ENCODE assay signal across 10 cellular contexts in the genomic region with DNA sequence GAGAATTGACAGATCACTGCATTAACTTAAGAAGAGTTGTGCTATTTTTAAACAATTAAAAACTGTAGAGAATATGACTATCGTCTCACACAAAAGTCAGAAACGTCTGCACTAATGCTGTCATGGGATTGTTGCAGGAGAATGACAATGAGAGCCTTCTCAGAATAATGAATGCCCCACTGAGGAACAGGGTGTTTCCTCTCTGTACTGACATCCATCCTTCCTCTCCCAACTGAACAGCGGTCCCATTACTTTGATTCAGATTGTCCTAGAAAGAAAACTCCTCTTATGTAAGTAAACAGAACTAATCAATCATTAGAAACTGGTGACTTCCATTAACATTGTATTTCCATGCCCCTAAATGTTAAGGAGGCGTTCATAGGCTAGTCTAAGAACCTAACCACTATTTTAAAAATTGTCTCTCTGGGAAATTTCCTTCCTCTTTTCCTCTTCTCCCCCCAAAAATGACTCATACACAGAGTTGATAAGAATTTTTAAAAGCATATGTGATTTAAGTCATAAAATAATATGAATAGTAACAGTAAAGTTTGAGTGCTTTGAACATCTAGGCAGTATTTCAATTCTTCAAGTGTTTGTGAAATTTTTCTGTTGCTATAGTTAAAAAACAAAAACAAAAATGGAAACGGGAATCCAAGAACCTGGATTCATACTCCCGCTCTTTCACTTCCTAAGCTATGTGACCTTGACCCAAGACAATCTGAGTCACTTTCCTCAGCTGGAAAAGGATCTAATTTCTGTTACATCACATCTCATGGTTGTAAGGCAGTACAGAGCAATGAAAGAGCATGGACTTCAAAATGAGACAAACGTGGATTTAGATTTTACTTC. TPM values are rescaled to one million over a fixed set of nuclear protein-coding genes. Genes with fewer than 3 reads are reported as not detected.
A peak's percentile ranks its signal among the peaks of the same experiment; 100 is the strongest.
DNase-seq lines count a peak whose midpoint lies in the region; ATAC-seq, FAIRE-seq and TF ChIP-seq lines count a peak whose summit lies in the region.
"Had no signal": no experiment of that assay in that cellular context is flagged by ENCODE, and none has a peak within 500 bp of the region (broad histone marks: within the 10 kb centered on the region; RNA-seq: fewer than 3 reads in every experiment).

No MANE protein-coding gene starts in this region.

- H3K36me3 Mint-ChIP-seq in activated T-helper 2 cell treated with anti-CD3 and anti-CD28 coated beads, Interferon-gamma antibody, Interleukin-2, Interleukin-4, amounts not matched to agents 10 μg/mL and 5 μg/mL and 100 μg/mL, durations not matched to agents 14 hours and 24 hours and 36 hours (ENCODE audit: low read depth), result no peaks in the 10 kb centered on the region

- TF ChIP-seq EP300 in sigmoid colon (IDR thresholded peaks at IDR 0.05), result no peak

- no peak overlapping the region for H3K4me3 Mint-ChIP-seq in activated T-helper 2 cell treated with anti-CD3 and anti-CD28 coated beads, Interferon-gamma antibody, Interleukin-2, Interleukin-4, amounts not matched to agents 10 μg/mL and 5 μg/mL and 100 μg/mL, durations not matched to agents 14 hours and 24 hours and 36 hours (ENCODE audit: low read depth)

- H3K9me3 ChIP-seq in sigmoid colon, result no peaks in the 10 kb centered on the region

- no peaks in the 10 kb centered on the region for H3K4me1 ChIP-seq in sigmoid colon

- no peaks in the 10 kb centered on the region for H3K36me3 ChIP-seq in BJ (ENCODE audit: control insufficient read depth, insufficient read depth, low read length)
- no peaks in the 10 kb centered on the region for H3K36me3 ChIP-seq in sigmoid colon

- CTCF ChIA-PET in BJ (lab: Yijun Ruan, JAX), result no interaction called here

- POLR2A ChIA-PET in BJ (lab: Charles Lee), result interaction anchor here (0.6 kb wide), 1 partner anchor 196 kb away, joined by 3 read pairs; no protein-coding TSS in a partner anchor

- no peak for TF ChIP-seq CTCF in BJ (IDR thresholded peaks at IDR 0.05; ENCODE audit: insufficient read depth, low read depth, low read length)
- no peak for TF ChIP-seq CTCF in sigmoid colon (IDR thresholded peaks at IDR 0.05)

- WGBS in sigmoid colon, 2 donors, result 72 to 81% methylated on average over 7 of the region's 7 CpGs

- no peak for TF ChIP-seq POLR2A in sigmoid colon (IDR thresholded peaks at IDR 0.05)

- no peak overlapping the region for H3K27ac Mint-ChIP-seq in activated T-helper 2 cell treated with anti-CD3 and anti-CD28 coated beads, Interferon-gamma antibody, Interleukin-2, Interleukin-4, amounts not matched to agents 10 μg/mL and 5 μg/mL and 100 μg/mL, durations not matched to agents 14 hours and 24 hours and 36 hours

- H3K27ac ChIP-seq in sigmoid colon, result no peak overlapping the region

- H3K27me3 ChIP-seq in BJ (ENCODE audit: control insufficient read depth, insufficient read depth, low read length) (no peaks in the 10 kb centered on the region; the same call in 1 of the 2 replicates), sigmoid colon (no peaks in the 10 kb centered on the region)

- peak; percentile 80 for FAIRE-seq in endometrium (lab: Jason Lieb, UNC)

- DNase-seq in BJ (ENCODE audit: low read depth) (peak; percentile 63), NCI-H226 (peak; percentile 96), myocyte (ENCODE audit: low read depth) (peak; percentile 84), sigmoid colon (no peak)
- DNase-seq in central memory CD4-positive, alpha-beta T cell, result no peak
- no peak for DNase-seq in activated T-helper 2 cell treated with anti-CD3 and anti-CD28 coated beads, Interferon-gamma antibody, Interleukin-2, Interleukin-4, amounts not matched to agents 10 μg/mL and 5 μg/mL and 100 μg/mL, durations not matched to agents 14 hours and 24 hours and 36 hours (ENCODE audit: low spot score)
- DNase-seq: activated gamma-delta T cell treated with Interleukin-2 at 50 U/mL for 16 hours, NCI-H69 had no signal

- H3K27me3 Mint-ChIP-seq in activated T-helper 2 cell treated with anti-CD3 and anti-CD28 coated beads, Interferon-gamma antibody, Interleukin-2, Interleukin-4, amounts not matched to agents 10 μg/mL and 5 μg/mL and 100 μg/mL, durations not matched to agents 14 hours and 24 hours and 36 hours (ENCODE audit: low read depth), result peaks cover 6% of the 10 kb centered on the region

- H3K9me3 Mint-ChIP-seq in activated T-helper 2 cell treated with anti-CD3 and anti-CD28 coated beads, Interferon-gamma antibody, Interleukin-2, Interleukin-4, amounts not matched to agents 10 μg/mL and 5 μg/mL and 100 μg/mL, durations not matched to agents 14 hours and 24 hours and 36 hours, result no peaks in the 10 kb centered on the region

- H3K4me3 ChIP-seq in BJ (ENCODE audit: low read depth, low read length) (no peak overlapping the region), sigmoid colon (no peak overlapping the region)

- intact Hi-C loops in sigmoid colon (cut with DNase I), result no loop called here
- intact Hi-C loops in activated T-helper 2 cell treated with anti-CD3 and anti-CD28 coated beads, Interferon-gamma antibody, Interleukin-2, Interleukin-4, amounts not matched to agents 10 μg/mL and 5 μg/mL and 100 μg/mL, durations not matched to agents 14 hours and 24 hours and 36 hours (cut with micrococcal nuclease), result no loop called here

- ATAC-seq in GM21447 (IDR thresholded peaks at IDR 0.05; ENCODE audit: unreplicated experiment), result no peak

- no peaks in the 10 kb centered on the region for H3K4me1 Mint-ChIP-seq in activated T-helper 2 cell treated with anti-CD3 and anti-CD28 coated beads, Interferon-gamma antibody, Interleukin-2, Interleukin-4, amounts not matched to agents 10 μg/mL and 5 μg/mL and 100 μg/mL, durations not matched to agents 14 hours and 24 hours and 36 hours (ENCODE audit: low read depth)

RNA-seq across cellular contexts. Expression of a gene that starts 12.7 kb away (rescaled TPM):
- polyA plus RNA-seq in BJ (2011; rRNA removed) (not detected in 2 replicates), sigmoid colon (1 to 10 TPM in 2 of 3 donors, under 1 TPM in 1; 0.60 to 2.1 (median 1.4) TPM)
- polyA minus RNA-seq in BJ (2011; rRNA and poly(A)+ RNA removed), result not detected in 2 replicates
- total RNA-seq in myocyte (0.05 and 0.10 TPM in 2 replicates), sigmoid colon (under 1 TPM in 2 of 4 donors, not detected in 2; under 0.01 to 0.28 TPM)
- polyA plus RNA-seq in myocyte (2012), result not detected
- not detected in 2 replicates for total RNA-seq in activated T-helper 2 cell treated with anti-CD3 and anti-CD28 coated beads, Interferon-gamma antibody, Interleukin-2, Interleukin-4, amounts not matched to agents 10 μg/mL and 5 μg/mL and 100 μg/mL, durations not matched to agents 14 hours and 24 hours and 36 hours

Comparison
In these comparisons a context has a peak if more than half of its experiments do, and no peak if none do; other contexts are left out.
1. DNase-seq: peak in BJ (single experiment), NCI-H226 (single experiment) and myocyte (single experiment); none in sigmoid colon (single experiment), central memory CD4-positive, alpha-beta T cell (single experiment) and activated T-helper 2 cell treated with anti-CD3 and anti-CD28 coated beads, Interferon-gamma antibody, Interleukin-2, Interleukin-4, amounts not matched to agents 10 μg/mL and 5 μg/mL and 100 μg/mL, durations not matched to agents 14 hours and 24 hours and 36 hours (single experiment).